18 cellular contexts compared by ENCODE assay signal in genomic region chr7:93717217-93717900, GRCh38.
DNase-seq lines count a peak whose midpoint lies in the region; ATAC-seq, FAIRE-seq and TF ChIP-seq lines count a peak whose summit lies in the region.
"Had no signal": no experiment of that assay in that cellular context is flagged by ENCODE, and none has a peak within 500 bp of the region (broad histone marks: within the 10 kb centered on the region; RNA-seq: fewer than 3 reads in every experiment).

No MANE protein-coding gene starts in this region.

- DNase-seq in Daoy (ENCODE audit: low read depth) (peak; percentile 44), brain microvascular endothelial cell (peak; percentile 28), keratinocyte (ENCODE audit: low read depth, low spot score) (peak; percentile 38), SJCRH30 (no peak), activated gamma-delta T cell treated with Interleukin-2 at 50 U/mL for 16 hours (no peak), small intestine (no peak)
- DNase-seq: activated T-cell treated with anti-CD3 and anti-CD28 coated beads, Interleukin-2, amount 50 U/mL, for 24 hours; Calu3; GF-D8; NCI-H2029; NCI-H524; stimulated activated CD4-positive, alpha-beta T cell treated with anti-CD3 and anti-CD28 coated beads, Interleukin-1b, Interleukin-23, amount 100 ng/mL, for 48 hours had no signal

- H3K27me3 ChIP-seq in KMS-11 (ENCODE audit: insufficient read depth, low read depth) = no peaks in the 10 kb centered on the region
- no peaks in the 10 kb centered on the region for H3K27me3 ChIP-seq in brain microvascular endothelial cell (replicated peaks)
- peaks cover 3% of the 10 kb centered on the region for H3K27me3 ChIP-seq in keratinocyte (ENCODE audit: control insufficient read depth, extremely low read depth, insufficient read depth, low read length)
- no peaks in the 10 kb centered on the region for H3K27me3 ChIP-seq in SJCRH30
- no peaks in the 10 kb centered on the region for H3K27me3 ChIP-seq in small intestine (ENCODE audit: control insufficient read depth in 2 of 2, insufficient read depth in 2 of 2, low read length in 2 of 2)
- H3K27me3 ChIP-seq: right atrium auricular region, suprapubic skin had no signal

- peak; percentile 73 for FAIRE-seq in keratinocyte (lab: Jason Lieb, UNC)
- FAIRE-seq in small intestine (lab: Jason Lieb, UNC) = no peak

- H3K79me2 ChIP-seq in KMS-11 (ENCODE audit: insufficient read depth, low read depth) (no peaks in the 10 kb centered on the region), keratinocyte (ENCODE audit: control insufficient read depth, insufficient read depth, low read length) (no peaks in the 10 kb centered on the region)

- H3K4me1 ChIP-seq in KMS-11 (ENCODE audit: low read depth, poor library complexity, severe bottlenecking) (peaks cover 14% of the 10 kb centered on the region), keratinocyte (ENCODE audit: control insufficient read depth, extremely low read depth, insufficient read depth, low read length) (peaks cover 11% of the 10 kb centered on the region), SJCRH30 (peaks cover 27% of the 10 kb centered on the region), small intestine (ENCODE audit: control insufficient read depth in 2 of 2, insufficient read depth in 1 of 2, low read depth in 1 of 2, low read length in 1 of 2) (no peaks in the 10 kb centered on the region)
- H3K4me1 ChIP-seq: HAP-1, suprapubic skin had no signal

- H3K27ac ChIP-seq in KMS-11 (no peak overlapping the region), brain microvascular endothelial cell (no peak overlapping the region), keratinocyte (ENCODE audit: control insufficient read depth, insufficient read depth, low read length) (no peak overlapping the region), SJCRH30 (no peak overlapping the region), small intestine (ENCODE audit: low read depth in 1 of 2, low read length in 1 of 2) (no peak overlapping the region)
- H3K27ac ChIP-seq: right atrium auricular region, SK-N-MC, suprapubic skin had no signal

- H3K9me3 ChIP-seq in keratinocyte (ENCODE audit: control insufficient read depth, low read depth, low read length) (no peaks in the 10 kb centered on the region), SJCRH30 (replicated peaks) (no peaks in the 10 kb centered on the region), small intestine (ENCODE audit: control insufficient read depth, low read depth) (no peaks in the 10 kb centered on the region)
- H3K9me3 ChIP-seq: HAP-1, right atrium auricular region, suprapubic skin had no signal

- H3K4me2 ChIP-seq in KMS-11 = peak overlapping the region; percentile 37; the same call in 1 of the 2 replicates
- H3K4me2 ChIP-seq in keratinocyte (ENCODE audit: control insufficient read depth, extremely low read depth, insufficient read depth, low read depth, low read length) = peak overlapping the region; percentile 2

- H3K36me3 ChIP-seq in KMS-11 (ENCODE audit: insufficient read depth) (no peaks in the 10 kb centered on the region), brain microvascular endothelial cell (replicated peaks) (no peaks in the 10 kb centered on the region), keratinocyte (ENCODE audit: control insufficient read depth in 2 of 2, extremely low read depth in 1 of 2, insufficient read depth in 2 of 2, low read length in 2 of 2) (no peaks in the 10 kb centered on the region), SJCRH30 (no peaks in the 10 kb centered on the region), small intestine (ENCODE audit: control insufficient read depth in 2 of 2, insufficient read depth in 2 of 2, low read length in 2 of 2) (no peaks in the 10 kb centered on the region)
- H3K36me3 ChIP-seq: HAP-1, right atrium auricular region, suprapubic skin had no signal

- no peak for ATAC-seq in GM21447 (IDR thresholded peaks at IDR 0.05; ENCODE audit: unreplicated experiment)

- in situ Hi-C loops in brain microvascular endothelial cell (cut with HindIII; ENCODE audit: low pct_ligation_motif_present, low sequenced_read_pairs) = no loop called here

- no peaks in the 10 kb centered on the region for H3K9me1 ChIP-seq in keratinocyte (ENCODE audit: control insufficient read depth, extremely low read depth, insufficient read depth, low read length)

- WGBS in small intestine, 3 donors = 67 to 82% (median 74%) methylated on average over 1 of the region's 1 CpG

- TF ChIP-seq CTCF in KMS-11 (conservative IDR thresholded peaks at IDR 0.05; ENCODE audit: low read depth, low read length) (no peak), brain microvascular endothelial cell (IDR thresholded peaks at IDR 0.05; ENCODE audit: low read depth, low read length, missing control alignments) (no peak), keratinocyte (optimal IDR thresholded peaks at IDR 0.05 in 1 of 3, IDR thresholded peaks at IDR 0.05 in 1 of 3, conservative IDR thresholded peaks at IDR 0.05 in 1 of 3; ENCODE audit: extremely low read depth in 1 of 3, insufficient read depth in 2 of 3, low read length in 3 of 3) (no peak)

- no peaks in the 10 kb centered on the region for H4K20me1 ChIP-seq in KMS-11 (ENCODE audit: insufficient read depth)
- no peaks in the 10 kb centered on the region for H4K20me1 ChIP-seq in keratinocyte (ENCODE audit: control insufficient read depth, extremely low read depth, insufficient read depth, low read length)

- no peak overlapping the region for H3K4me3 ChIP-seq in KMS-11 (IDR thresholded peaks at IDR 0.05; ENCODE audit: insufficient read depth, low read depth, low read length)
- no peak overlapping the region for H3K4me3 ChIP-seq in brain microvascular endothelial cell (ENCODE audit: low read depth, low read length)
- no peak overlapping the region for H3K4me3 ChIP-seq in keratinocyte (ENCODE audit: control insufficient read depth in 2 of 3, extremely low read depth in 1 of 3, insufficient read depth in 2 of 3, low read depth in 1 of 3, low read length in 3 of 3)
- H3K4me3 ChIP-seq in SJCRH30 = no peak overlapping the region
- no peak overlapping the region for H3K4me3 ChIP-seq in small intestine (ENCODE audit: low read depth in 1 of 2, low read length in 2 of 2)
- H3K4me3 ChIP-seq: HAP-1, right atrium auricular region, SK-N-MC, suprapubic skin had no signal

- H3K9ac ChIP-seq in KMS-11 = no peak overlapping the region
- no peak overlapping the region for H3K9ac ChIP-seq in keratinocyte (ENCODE audit: control insufficient read depth, extremely low read depth, insufficient read depth, low read length)

- dilution Hi-C loops in keratinocyte (cut with MboI; ENCODE audit: extremely low pct_ligation_motif_present, low sequenced_read_pairs) = no loop called here

- H2AFZ ChIP-seq in KMS-11 (ENCODE audit: low read depth) (0 out of 2 replicates have a peak overlapping the region, but pooled peaks have one; percentile 5), keratinocyte (ENCODE audit: control insufficient read depth, low read length) (no peak overlapping the region)

Comparison
In these comparisons a context has a peak if more than half of its experiments do, and no peak if none do; other contexts are left out.
1. DNase-seq: peak in Daoy (single experiment), brain microvascular endothelial cell (single experiment) and keratinocyte (single experiment); none in SJCRH30 (0 of 2), activated gamma-delta T cell treated with Interleukin-2 at 50 U/mL for 16 hours (single experiment) and small intestine (single experiment).